25 cellular contexts compared by ENCODE assay signal in genomic region chr5:133387621-133388020, GRCh38.
"Had no signal": no experiment of that assay in that cellular context is flagged by ENCODE, and none has a peak within 500 bp of the region (broad histone marks: within the 10 kb centered on the region; RNA-seq: fewer than 3 reads in every experiment).

No MANE protein-coding gene starts in this region.

- H3K4me2 ChIP-seq: hepatocyte, neural progenitor cell had no signal

- H3K9me3 ChIP-seq: adrenal gland, body of pancreas, gastroesophageal sphincter, right atrium auricular region, spleen, transverse colon had no signal

- H3K27ac ChIP-seq: adrenal gland, body of pancreas, gastroesophageal sphincter, hepatocyte, neural progenitor cell, right atrium auricular region, SK-N-MC, spleen, transverse colon had no signal

- H3K9ac ChIP-seq: neural progenitor cell had no signal

- H3K79me2 ChIP-seq: hepatocyte had no signal

- DNase-seq: activated CD4-positive, alpha-beta T cell treated with anti-CD3 and anti-CD28 coated beads, Interleukin-2, amount 10 ng/mL, durations not matched to agents 24 days and 14 days; activated CD4-positive, CD25-positive, alpha-beta regulatory T cell treated with anti-CD3 and anti-CD28 coated beads, Interleukin-2, amount 50 U/mL, for 72 hours; activated CD8-positive, alpha-beta T cell treated with anti-CD3 and anti-CD28 coated beads for 36 hours; activated naive CD4-positive, alpha-beta T cell; activated naive CD8-positive, alpha-beta T cell treated with anti-CD3 and anti-CD28 coated beads for 36 hours; activated T-cell treated with anti-CD3 and anti-CD28 coated beads, Interleukin-2, amount 50 U/mL, for 1 hour; body of pancreas; effector memory CD4-positive, alpha-beta T cell; left cardiac atrium; mammary epithelial cell; naive B cell; occipital lobe; spleen; stimulated activated naive CD4-positive, alpha-beta T cell; T1000; transverse colon had no signal

- H3K9me3 Mint-ChIP-seq: activated CD4-positive, alpha-beta T cell treated with anti-CD3 and anti-CD28 coated beads, Interleukin-2, amount 10 ng/mL, durations not matched to agents 24 days and 14 days; activated CD8-positive, alpha-beta T cell treated with anti-CD3 and anti-CD28 coated beads for 36 hours; activated naive CD8-positive, alpha-beta T cell treated with anti-CD3 and anti-CD28 coated beads for 36 hours; activated T-helper 17 cell treated with anti-CD3 and anti-CD28 coated beads, Interleukin-2, amount 50 U/mL, for 72 hours; mesothelial cell of epicardium; naive B cell; neural progenitor cell; T-helper 1 cell treated with Interleukin-12 subunit alpha and Interleukin-12 subunit beta and Interleukin-4 antibody, amounts not matched to agents 30 μg/mL and 1 μg/mL, for 36 hours had no signal

- H3K4me1 Mint-ChIP-seq: activated CD4-positive, alpha-beta T cell treated with anti-CD3 and anti-CD28 coated beads, Interleukin-2, amount 10 ng/mL, durations not matched to agents 24 days and 14 days; activated naive CD8-positive, alpha-beta T cell treated with anti-CD3 and anti-CD28 coated beads for 36 hours; activated T-helper 17 cell treated with anti-CD3 and anti-CD28 coated beads, Interleukin-2, amount 50 U/mL, for 72 hours; naive B cell had no signal

- H3K27ac Mint-ChIP-seq: activated CD4-positive, alpha-beta T cell treated with anti-CD3 and anti-CD28 coated beads, Interleukin-2, amount 10 ng/mL, durations not matched to agents 24 days and 14 days; activated CD8-positive, alpha-beta T cell treated with anti-CD3 and anti-CD28 coated beads for 36 hours; activated naive CD8-positive, alpha-beta T cell treated with anti-CD3 and anti-CD28 coated beads for 36 hours; activated T-helper 17 cell treated with anti-CD3 and anti-CD28 coated beads, Interleukin-2, amount 50 U/mL, for 72 hours; mesothelial cell of epicardium; neural progenitor cell; T-helper 1 cell treated with Interleukin-12 subunit alpha and Interleukin-12 subunit beta and Interleukin-4 antibody, amounts not matched to agents 30 μg/mL and 1 μg/mL, for 36 hours had no signal

- H3K4me3 Mint-ChIP-seq: activated CD4-positive, alpha-beta T cell treated with anti-CD3 and anti-CD28 coated beads, Interleukin-2, amount 10 ng/mL, durations not matched to agents 24 days and 14 days; activated CD8-positive, alpha-beta T cell treated with anti-CD3 and anti-CD28 coated beads for 36 hours; activated naive CD8-positive, alpha-beta T cell treated with anti-CD3 and anti-CD28 coated beads for 36 hours; activated T-helper 17 cell treated with anti-CD3 and anti-CD28 coated beads, Interleukin-2, amount 50 U/mL, for 72 hours; mesothelial cell of epicardium; naive B cell; neural progenitor cell; T-helper 1 cell treated with Interleukin-12 subunit alpha and Interleukin-12 subunit beta and Interleukin-4 antibody, amounts not matched to agents 30 μg/mL and 1 μg/mL, for 36 hours had no signal

- H2AFZ ChIP-seq: hepatocyte, neural progenitor cell had no signal

- H3K27me3 ChIP-seq: adrenal gland, body of pancreas, hepatocyte, neural progenitor cell, right atrium auricular region, transverse colon had no signal

- H3K36me3 Mint-ChIP-seq: activated naive CD8-positive, alpha-beta T cell treated with anti-CD3 and anti-CD28 coated beads for 36 hours; mesothelial cell of epicardium; naive B cell; neural progenitor cell had no signal

- H3K36me3 ChIP-seq: adrenal gland, gastroesophageal sphincter, neural progenitor cell, right atrium auricular region, spleen, transverse colon had no signal

- H3K4me3 ChIP-seq: adrenal gland, body of pancreas, gastroesophageal sphincter, hepatocyte, neural progenitor cell, right atrium auricular region, SK-N-MC, spleen, transverse colon had no signal

- H3K4me1 ChIP-seq: adrenal gland, body of pancreas, gastroesophageal sphincter, right atrium auricular region, spleen, transverse colon had no signal
